In the genomic region with DNA sequence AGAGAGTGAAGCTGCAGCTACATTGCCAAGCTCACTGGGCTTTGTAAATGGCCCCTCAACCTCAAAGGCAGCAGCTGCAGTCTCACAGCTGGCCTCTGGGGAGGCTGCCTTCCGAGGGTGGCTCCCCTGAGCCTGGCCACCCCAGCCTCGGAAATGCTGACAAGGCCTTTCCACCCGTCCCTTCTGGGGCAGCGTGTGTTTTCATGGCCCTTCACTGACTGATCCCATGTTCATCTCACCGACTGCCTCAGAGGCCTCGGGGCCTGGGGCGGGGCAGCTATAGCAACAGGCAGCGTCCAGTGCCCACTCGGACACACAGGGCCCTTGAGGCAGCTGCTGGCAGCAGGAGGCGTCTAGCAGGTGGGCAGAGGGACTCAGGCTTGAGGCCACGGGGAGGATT, we compare ENCODE assay signal across 22 cellular contexts.
DNase-seq lines count a peak whose midpoint lies in the region; ATAC-seq and TF ChIP-seq lines count a peak whose summit lies in the region.
"Had no signal": no experiment of that assay in that cellular context is flagged by ENCODE, and none has a peak within 500 bp of the region (broad histone marks: within the 10 kb centered on the region; RNA-seq: fewer than 3 reads in every experiment).

No MANE protein-coding gene starts in this region.

- no peak overlapping the region for H3K4ac ChIP-seq in H9 (ENCODE audit: low read depth, low read length)

- H3T11ph ChIP-seq in H9 (ENCODE audit: low read length): no peak overlapping the region

- no peak for ATAC-seq in GM21526 (IDR thresholded peaks at IDR 0.05; ENCODE audit: low FRiP score, unreplicated experiment)
- ATAC-seq in natural killer cell treated with Interleukin-12 subunit alpha and Interleukin-12 subunit beta and Interleukin-15 and Interleukin-18, amount 100 ng/mL, for 72 hours: no peak
- no peak for ATAC-seq in stimulated activated naive B cell treated with anti-CD40 and anti-IgM and Interleukin-4, amounts not matched to agents 10 μg/mL and 1 μg/mL and 100 μg/mL, for 72 hours (replicated peaks)
- ATAC-seq: activated naive CD4-positive, alpha-beta T cell treated with anti-CD3 and anti-CD28 coated beads, Interleukin-2, amount 50 U/mL, for 72 hours; body of pancreas; left lung had no signal

- no peaks in the 10 kb centered on the region for H3K4me1 ChIP-seq in H9 (ENCODE audit: insufficient read depth, low read length)
- H3K4me1 ChIP-seq: left lung, parathyroid adenoma had no signal

- no peak overlapping the region for H3K18ac ChIP-seq in H9 (ENCODE audit: insufficient read length, low read depth, low read length)

- H3K4me3 ChIP-seq in fibroblast of villous mesenchyme (ENCODE audit: low read depth, low read length) (no peak overlapping the region), retinal pigment epithelial cell (ENCODE audit: low read length) (no peak overlapping the region)
- H3K4me3 ChIP-seq: body of pancreas, dorsolateral prefrontal cortex, left lung, smooth muscle cell, suprapubic skin had no signal

- H3K4me2 ChIP-seq in H9 (ENCODE audit: insufficient read depth, insufficient read length, low read length): no peak overlapping the region
- H3K4me2 ChIP-seq: smooth muscle cell had no signal

- no peak overlapping the region for H2AFZ ChIP-seq in H9 (ENCODE audit: low read length)
- H2AFZ ChIP-seq: parathyroid adenoma had no signal

- WGBS in H9 (ENCODE audit: extremely low coverage, insufficient read length, low lambda C conversion rate): no CpG with 5 or more reads among the region's 11 CpGs

- H3K27ac Mint-ChIP-seq in H9: peak overlapping the region; percentile 60 to 85 (median 79); a peak in 3 of 7 replicates
- H3K27ac Mint-ChIP-seq in natural killer cell treated with Interleukin-12 subunit alpha and Interleukin-12 subunit beta and Interleukin-15 and Interleukin-18, amount 100 ng/mL, for 72 hours: no peak overlapping the region
- no peak overlapping the region for H3K27ac Mint-ChIP-seq in stimulated activated naive B cell treated with anti-CD40 and anti-IgM and Interleukin-4, amounts not matched to agents 10 μg/mL and 1 μg/mL and 100 μg/mL, for 72 hours
- H3K27ac Mint-ChIP-seq: activated naive CD4-positive, alpha-beta T cell treated with anti-CD3 and anti-CD28 coated beads, Interleukin-2, amount 50 U/mL, for 72 hours; B cell had no signal

- DNase-seq in H9: no peak
- DNase-seq in RPMI8226: peak; percentile 92
- DNase-seq in fibroblast of villous mesenchyme (ENCODE audit: low read depth): no peak
- DNase-seq in retinal pigment epithelial cell (ENCODE audit: low read depth): no peak
- no peak for DNase-seq in natural killer cell treated with Interleukin-12 subunit alpha and Interleukin-12 subunit beta and Interleukin-15 and Interleukin-18, amount 100 ng/mL, for 72 hours (ENCODE audit: low spot score)
- no peak for DNase-seq in stimulated activated naive B cell treated with anti-CD40 and anti-IgM and Interleukin-4, amounts not matched to agents 10 μg/mL and 1 μg/mL and 100 μg/mL, for 72 hours
- DNase-seq: activated CD4-positive, alpha-beta T cell treated with anti-CD3 and anti-CD28 coated beads, Interleukin-2, amount 50 U/mL, for 48 hours; activated T-cell treated with anti-CD3 and anti-CD28 coated beads, Interleukin-2, amount 50 U/mL, for 1 hour; body of pancreas; dorsolateral prefrontal cortex; erythroblast; NCI-H1436 treated with DMSO at 0.1 percent for 48 hours; NCI-H2171; stimulated activated CD4-positive, alpha-beta T cell treated with anti-CD3 and anti-CD28 coated beads, Interleukin-4, amount 100 ng/mL, for 4 hours; T-helper 1 cell had no signal

- no peak overlapping the region for H2BK120ac ChIP-seq in H9 (ENCODE audit: low read depth, low read length, poor library complexity, severe bottlenecking)

- H3K9me3 ChIP-seq in H9 (ENCODE audit: control insufficient read depth, low read depth, low read length): no peaks in the 10 kb centered on the region
- H3K9me3 ChIP-seq: body of pancreas, left lung, suprapubic skin had no signal

- no peak overlapping the region for H3K9ac ChIP-seq in H9 (ENCODE audit: extremely low read depth, insufficient read length, low read length)
- H3K9ac ChIP-seq: parathyroid adenoma had no signal

- H2BK20ac ChIP-seq in H9 (ENCODE audit: low read depth, low read length, poor library complexity, severe bottlenecking): no peak overlapping the region

- no peaks in the 10 kb centered on the region for H3K23me2 ChIP-seq in H9 (ENCODE audit: insufficient read length, low read depth, low read length, poor library complexity, severe bottlenecking)

- H3K56ac ChIP-seq in H9 (ENCODE audit: insufficient read length, low read depth, low read length): no peak overlapping the region

- H2AK5ac ChIP-seq in H9 (ENCODE audit: insufficient read length, low read length): no peak overlapping the region

- H2BK12ac ChIP-seq in H9 (ENCODE audit: insufficient read length, low read depth, low read length): no peak overlapping the region

- H3K4me3 Mint-ChIP-seq in H9: no peak overlapping the region
- H3K4me3 Mint-ChIP-seq in natural killer cell treated with Interleukin-12 subunit alpha and Interleukin-12 subunit beta and Interleukin-15 and Interleukin-18, amount 100 ng/mL, for 72 hours: no peak overlapping the region
- no peak overlapping the region for H3K4me3 Mint-ChIP-seq in stimulated activated naive B cell treated with anti-CD40 and anti-IgM and Interleukin-4, amounts not matched to agents 10 μg/mL and 1 μg/mL and 100 μg/mL, for 72 hours
- H3K4me3 Mint-ChIP-seq: B cell had no signal

- H3K9me3 Mint-ChIP-seq in H9: no peaks in the 10 kb centered on the region
- no peaks in the 10 kb centered on the region for H3K9me3 Mint-ChIP-seq in natural killer cell treated with Interleukin-12 subunit alpha and Interleukin-12 subunit beta and Interleukin-15 and Interleukin-18, amount 100 ng/mL, for 72 hours
- no peaks in the 10 kb centered on the region for H3K9me3 Mint-ChIP-seq in stimulated activated naive B cell treated with anti-CD40 and anti-IgM and Interleukin-4, amounts not matched to agents 10 μg/mL and 1 μg/mL and 100 μg/mL, for 72 hours
- H3K9me3 Mint-ChIP-seq: activated naive CD4-positive, alpha-beta T cell treated with anti-CD3 and anti-CD28 coated beads, Interleukin-2, amount 50 U/mL, for 72 hours had no signal

- H3K23ac ChIP-seq in H9 (ENCODE audit: insufficient read length, low read depth, low read length): no peak overlapping the region

- H3K27ac ChIP-seq in H9 (ENCODE audit: insufficient read length, low read depth, low read length): no peak overlapping the region
- H3K27ac ChIP-seq: body of pancreas, dorsolateral prefrontal cortex, left lung, parathyroid adenoma, suprapubic skin had no signal

- H4K20me1 ChIP-seq in H9 (ENCODE audit: control insufficient read depth, insufficient read depth, insufficient read length): peaks cover 3% of the 10 kb centered on the region

- no peak overlapping the region for H4K5ac ChIP-seq in H9 (ENCODE audit: insufficient read length, low read depth, low read length)

- H3K79me2 ChIP-seq in H9 (ENCODE audit: insufficient read depth, low read length): no peaks in the 10 kb centered on the region
- H3K79me2 ChIP-seq: parathyroid adenoma had no signal

- no peak overlapping the region; the same call in 1 of the 2 replicates for H3K14ac ChIP-seq in H9 (ENCODE audit: insufficient read depth, low read length)

- peak; percentile 34 for TF ChIP-seq CTCF in H9 (conservative IDR thresholded peaks at IDR 0.05)
- TF ChIP-seq CTCF in fibroblast of villous mesenchyme (IDR thresholded peaks at IDR 0.05; ENCODE audit: insufficient read depth, low read depth, low read length): peak; percentile 29
- TF ChIP-seq CTCF in retinal pigment epithelial cell (conservative IDR thresholded peaks at IDR 0.05; ENCODE audit: low read depth, low read length): peak; percentile 2

- H4K8ac ChIP-seq in H9 (replicated peaks; ENCODE audit: insufficient read length, low read depth, low read length): no peak overlapping the region

- peaks cover 2 to 6% (median 4%) of the 10 kb centered on the region in 3 experiments; a peak in 4 of 7 replicates for H3K36me3 Mint-ChIP-seq in H9 (ENCODE audit: insufficient read depth in 1 of 3, low read depth in 3 of 3)
- no peaks in the 10 kb centered on the region for H3K36me3 Mint-ChIP-seq in natural killer cell treated with Interleukin-12 subunit alpha and Interleukin-12 subunit beta and Interleukin-15 and Interleukin-18, amount 100 ng/mL, for 72 hours
- H3K36me3 Mint-ChIP-seq in stimulated activated naive B cell treated with anti-CD40 and anti-IgM and Interleukin-4, amounts not matched to agents 10 μg/mL and 1 μg/mL and 100 μg/mL, for 72 hours: no peaks in the 10 kb centered on the region
- H3K36me3 Mint-ChIP-seq: activated naive CD4-positive, alpha-beta T cell treated with anti-CD3 and anti-CD28 coated beads, Interleukin-2, amount 50 U/mL, for 72 hours had no signal

- H2BK5ac ChIP-seq in H9 (ENCODE audit: insufficient read length, low read length): no peak overlapping the region

- H3K27me3 ChIP-seq in H9 (ENCODE audit: insufficient read depth, low read length): no peaks in the 10 kb centered on the region
- H3K27me3 ChIP-seq: body of pancreas, suprapubic skin had no signal

- no peak overlapping the region for H2BK15ac ChIP-seq in H9 (ENCODE audit: low read depth, low read length)

- peaks cover 34 to 55% of the 10 kb centered on the region in 2 experiments for H3K4me1 Mint-ChIP-seq in H9
- no peaks in the 10 kb centered on the region for H3K4me1 Mint-ChIP-seq in natural killer cell treated with Interleukin-12 subunit alpha and Interleukin-12 subunit beta and Interleukin-15 and Interleukin-18, amount 100 ng/mL, for 72 hours (ENCODE audit: low read depth in 2 of 2)
- H3K4me1 Mint-ChIP-seq in stimulated activated naive B cell treated with anti-CD40 and anti-IgM and Interleukin-4, amounts not matched to agents 10 μg/mL and 1 μg/mL and 100 μg/mL, for 72 hours: no peaks in the 10 kb centered on the region
- H3K4me1 Mint-ChIP-seq: B cell had no signal

- no peaks in the 10 kb centered on the region for H3K79me1 ChIP-seq in H9 (ENCODE audit: insufficient read depth, low read depth, low read length, poor library complexity, severe bottlenecking)

- H4K91ac ChIP-seq in H9 (ENCODE audit: insufficient read length, low read depth, low read length): no peak overlapping the region

- H3K27me3 Mint-ChIP-seq in H9 (ENCODE audit: low read depth): no peaks in the 10 kb centered on the region; the same call in 1 of the 2 replicates
- peaks cover 4 to 6% of the 10 kb centered on the region in 2 donors for H3K27me3 Mint-ChIP-seq in natural killer cell treated with Interleukin-12 subunit alpha and Interleukin-12 subunit beta and Interleukin-15 and Interleukin-18, amount 100 ng/mL, for 72 hours
- H3K27me3 Mint-ChIP-seq in stimulated activated naive B cell treated with anti-CD40 and anti-IgM and Interleukin-4, amounts not matched to agents 10 μg/mL and 1 μg/mL and 100 μg/mL, for 72 hours: no peaks in the 10 kb centered on the region
- H3K27me3 Mint-ChIP-seq: B cell had no signal

Comparison
In these comparisons a context has a peak if more than half of its experiments do, and no peak if none do; other contexts are left out.
1. H3K27ac Mint-ChIP-seq: peak in H9 (3 of 3); none in natural killer cell treated with Interleukin-12 subunit alpha and Interleukin-12 subunit beta and Interleukin-15 and Interleukin-18, amount 100 ng/mL, for 72 hours (0 of 2) and stimulated activated naive B cell treated with anti-CD40 and anti-IgM and Interleukin-4, amounts not matched to agents 10 μg/mL and 1 μg/mL and 100 μg/mL, for 72 hours (single experiment).
2. Peak in every context shown above with its lines, with median percentiles within 50 percentile points of each other: CTCF ChIP-seq.